Comparison of ENCODE assay signal across 18 cellular contexts in genomic region chr2:149601141-149601796, GRCh38. TPM values are rescaled to one million over a fixed set of nuclear protein-coding genes. Genes with fewer than 3 reads are reported as not detected.
A peak's percentile ranks its signal among the peaks of the same experiment; 100 is the strongest.
DNase-seq lines count a peak whose midpoint lies in the region; ATAC-seq and TF ChIP-seq lines count a peak whose summit lies in the region.
"Had no signal": no experiment of that assay in that cellular context is flagged by ENCODE, and none has a peak within 500 bp of the region (broad histone marks: within the 10 kb centered on the region; RNA-seq: fewer than 3 reads in every experiment).

No MANE protein-coding gene starts in this region.

- H3K4me3 Mint-ChIP-seq in activated CD4-positive, alpha-beta memory T cell treated with anti-CD3 and anti-CD28 coated beads, Interleukin-2, amount 10 ng/mL, durations not matched to agents 7 days and 5 days = no peak overlapping the region
- H3K4me3 Mint-ChIP-seq in endodermal cell = no peak overlapping the region
- no peak overlapping the region for H3K4me3 Mint-ChIP-seq in natural killer cell

- H3K4me1 ChIP-seq in RWPE2 (ENCODE audit: insufficient read depth, poor library complexity, severe bottlenecking) (peaks cover 3% of the 10 kb centered on the region), fibroblast of lung (ENCODE audit: control insufficient read depth, extremely low read depth, insufficient read depth, low read length) (peaks cover 3% of the 10 kb centered on the region), endodermal cell (ENCODE audit: control insufficient read depth, insufficient read depth, low read length) (no peaks in the 10 kb centered on the region), osteoblast (ENCODE audit: insufficient read depth, low read length) (peaks cover 15% of the 10 kb centered on the region)

- ATAC-seq in RWPE2 (ENCODE audit: low read depth) (peak; percentile 29; the same call in 1 of the 3 replicates), natural killer cell (no peak)
- ATAC-seq: heart right ventricle, left ventricle myocardium superior, Panc1 had no signal

- H2AFZ ChIP-seq in fibroblast of lung (ENCODE audit: low read length) (no peak overlapping the region), osteoblast (ENCODE audit: low read length) (no peak overlapping the region)

- H3K9me3 Mint-ChIP-seq in activated CD4-positive, alpha-beta memory T cell treated with anti-CD3 and anti-CD28 coated beads, Interleukin-2, amount 10 ng/mL, durations not matched to agents 7 days and 5 days = no peaks in the 10 kb centered on the region
- H3K9me3 Mint-ChIP-seq in endodermal cell (peaks cover 17% of the 10 kb centered on the region), natural killer cell (no peaks in the 10 kb centered on the region)

- no peak overlapping the region for H3K27ac Mint-ChIP-seq in activated CD4-positive, alpha-beta memory T cell treated with anti-CD3 and anti-CD28 coated beads, Interleukin-2, amount 10 ng/mL, durations not matched to agents 7 days and 5 days
- H3K27ac Mint-ChIP-seq in endodermal cell = no peak overlapping the region
- no peak overlapping the region for H3K27ac Mint-ChIP-seq in natural killer cell

- no peaks in the 10 kb centered on the region for H3K27me3 Mint-ChIP-seq in activated CD4-positive, alpha-beta memory T cell treated with anti-CD3 and anti-CD28 coated beads, Interleukin-2, amount 10 ng/mL, durations not matched to agents 7 days and 5 days
- no peaks in the 10 kb centered on the region for H3K27me3 Mint-ChIP-seq in endodermal cell (ENCODE audit: insufficient read depth)
- H3K27me3 Mint-ChIP-seq in natural killer cell (ENCODE audit: low read depth in 2 of 2) = peaks cover 31 to 33% of the 10 kb centered on the region in 2 donors

- no peaks in the 10 kb centered on the region for H3K79me2 ChIP-seq in fibroblast of lung (ENCODE audit: control insufficient read depth, insufficient read depth, low read length)
- peaks cover 2% of the 10 kb centered on the region for H3K79me2 ChIP-seq in osteoblast (ENCODE audit: insufficient read depth, low read length)

- WGBS in endodermal cell (ENCODE audit: insufficient coverage in 1 of 2, insufficient read length in 1 of 2), 2 experiments = 81 to 85% methylated on average over 2 of the region's 3 CpGs

- CTCF ChIA-PET in activated CD4-positive, alpha-beta memory T cell treated with anti-CD3 and anti-CD28 coated beads, Interleukin-2, amount 10 ng/mL, durations not matched to agents 7 days and 5 days (lab: Charles Lee) = interaction anchor here (0.7 kb wide), 1 partner anchor 1636 kb away, joined by 3 read pairs; no protein-coding TSS in a partner anchor

- H3K4me2 ChIP-seq in fibroblast of lung (ENCODE audit: extremely low read depth, insufficient read depth, low read length) (no peak overlapping the region), osteoblast (ENCODE audit: insufficient read depth, low read length) (no peak overlapping the region)

- intact Hi-C loops in natural killer cell (cut with micrococcal nuclease) = no loop called here

- H3K27me3 ChIP-seq in RWPE2 (ENCODE audit: insufficient read depth, poor library complexity, severe bottlenecking) = no peaks in the 10 kb centered on the region
- no peaks in the 10 kb centered on the region for H3K27me3 ChIP-seq in fibroblast of lung (ENCODE audit: control insufficient read depth, insufficient read depth, low read length)
- H3K27me3 ChIP-seq in endodermal cell (ENCODE audit: control insufficient read depth, insufficient read depth, low read length, poor library complexity, severe bottlenecking) = no peaks in the 10 kb centered on the region
- no peaks in the 10 kb centered on the region for H3K27me3 ChIP-seq in osteoblast (ENCODE audit: insufficient read depth, low read length)
- H3K27me3 ChIP-seq: heart right ventricle had no signal

- H3K36me3 Mint-ChIP-seq in activated CD4-positive, alpha-beta memory T cell treated with anti-CD3 and anti-CD28 coated beads, Interleukin-2, amount 10 ng/mL, durations not matched to agents 7 days and 5 days (ENCODE audit: low read depth) = no peaks in the 10 kb centered on the region
- H3K36me3 Mint-ChIP-seq in endodermal cell (ENCODE audit: low read depth) = peaks cover 4% of the 10 kb centered on the region
- no peaks in the 10 kb centered on the region for H3K36me3 Mint-ChIP-seq in natural killer cell

- H3K9ac ChIP-seq in fibroblast of lung (ENCODE audit: insufficient read depth, low read length) = no peak overlapping the region
- no peak overlapping the region for H3K9ac ChIP-seq in endodermal cell (ENCODE audit: extremely low read depth, low read length, poor library complexity, severe bottlenecking)

- DNase-seq in CD1c-positive myeloid dendritic cell (ENCODE audit: extremely low spot score) (peak; percentile 16), HCEC 1CT (peak; percentile 40), RWPE2 (ENCODE audit: low spot score) (no peak), fibroblast of lung (ENCODE audit: low read depth in 2 of 2) (peak; percentile 39 to 72), endodermal cell (no peak), natural killer cell (no peak), osteoblast (ENCODE audit: insufficient read length, low spot score, missing footprints) (no peak)
- no peak for DNase-seq in activated CD4-positive, alpha-beta memory T cell treated with anti-CD3 and anti-CD28 coated beads, Interleukin-2, amount 10 ng/mL, durations not matched to agents 7 days and 5 days
- DNase-seq: activated T-cell treated with anti-CD3 and anti-CD28 coated beads, Interleukin-2, amount 50 U/mL, for 1 hour; amygdala; effector CD4-positive, alpha-beta T cell; heart right ventricle; left ventricle myocardium superior; NCI-H2107; substantia nigra had no signal

- H3K9me3 ChIP-seq in RWPE2 (ENCODE audit: severe bottlenecking) (no peaks in the 10 kb centered on the region), fibroblast of lung (ENCODE audit: control insufficient read depth, insufficient read depth, low read depth, low read length) (no peaks in the 10 kb centered on the region), endodermal cell (ENCODE audit: control insufficient read depth, low read length) (peaks cover 15% of the 10 kb centered on the region), osteoblast (ENCODE audit: low read depth, low read length) (no peaks in the 10 kb centered on the region)

- H3K4me1 Mint-ChIP-seq in activated CD4-positive, alpha-beta memory T cell treated with anti-CD3 and anti-CD28 coated beads, Interleukin-2, amount 10 ng/mL, durations not matched to agents 7 days and 5 days = peaks cover 23% of the 10 kb centered on the region
- H3K4me1 Mint-ChIP-seq in endodermal cell (peaks cover 6% of the 10 kb centered on the region), natural killer cell (peaks cover 13 to 16% of the 10 kb centered on the region in 2 donors)

- POLR2A ChIA-PET in activated CD4-positive, alpha-beta memory T cell treated with anti-CD3 and anti-CD28 coated beads, Interleukin-2, amount 10 ng/mL, durations not matched to agents 7 days and 5 days (lab: Charles Lee) = no interaction called here

- H4K20me1 ChIP-seq in fibroblast of lung (ENCODE audit: control insufficient read depth, extremely low read depth, insufficient read depth, low read length) (no peaks in the 10 kb centered on the region), osteoblast (ENCODE audit: insufficient read depth, low read length) (no peaks in the 10 kb centered on the region)

- H3K4me3 ChIP-seq in RWPE2 (ENCODE audit: severe bottlenecking) = no peak overlapping the region
- no peak overlapping the region for H3K4me3 ChIP-seq in fibroblast of lung (replicated peaks in 1 of 4; ENCODE audit: control extremely low read depth in 1 of 4, insufficient read depth in 1 of 4, low read depth in 3 of 4, low read length in 4 of 4)
- no peak overlapping the region for H3K4me3 ChIP-seq in endodermal cell (ENCODE audit: low read length)
- no peak overlapping the region for H3K4me3 ChIP-seq in osteoblast (ENCODE audit: insufficient read depth, low read length)
- H3K4me3 ChIP-seq: heart right ventricle had no signal

- no peaks in the 10 kb centered on the region for H3K36me3 ChIP-seq in RWPE2 (ENCODE audit: low read depth)
- no peaks in the 10 kb centered on the region for H3K36me3 ChIP-seq in fibroblast of lung (ENCODE audit: control insufficient read depth, insufficient read depth, low read length)
- H3K36me3 ChIP-seq in endodermal cell (ENCODE audit: control insufficient read depth, insufficient read depth, low read length) = no peaks in the 10 kb centered on the region
- H3K36me3 ChIP-seq in osteoblast (ENCODE audit: insufficient read depth, low read length) = no peaks in the 10 kb centered on the region
- H3K36me3 ChIP-seq: heart right ventricle had no signal

- no peak for TF ChIP-seq CTCF in RWPE2 (IDR thresholded peaks at IDR 0.05; ENCODE audit: poor library complexity, severe bottlenecking)
- no peak for TF ChIP-seq CTCF in fibroblast of lung (conservative IDR thresholded peaks at IDR 0.05 in 1 of 2, IDR thresholded peaks at IDR 0.05 in 1 of 2; ENCODE audit: low read depth in 1 of 2, low read length in 2 of 2)
- TF ChIP-seq CTCF in endodermal cell (conservative IDR thresholded peaks at IDR 0.05) = no peak
- no peak for TF ChIP-seq CTCF in natural killer cell (IDR thresholded peaks at IDR 0.05)
- TF ChIP-seq CTCF in osteoblast (IDR thresholded peaks at IDR 0.05; ENCODE audit: extremely low read depth, low read depth, low read length) = no peak

- no peak overlapping the region for H3K27ac ChIP-seq in RWPE2 (ENCODE audit: poor library complexity, severe bottlenecking)
- no peak overlapping the region for H3K27ac ChIP-seq in fibroblast of lung (ENCODE audit: insufficient read depth, low read length)
- H3K27ac ChIP-seq in endodermal cell (ENCODE audit: low read depth, low read length) = no peak overlapping the region
- H3K27ac ChIP-seq in osteoblast (ENCODE audit: low read depth, low read length) = no peak overlapping the region
- H3K27ac ChIP-seq: C4-2B, heart right ventricle, VCaP had no signal

RNA-seq across cellular contexts. Expression of gene MMADHC, which starts 13.7 kb away (rescaled TPM):
- 173 and 181 TPM in 2 replicates for total RNA-seq in fibroblast of lung
- polyA plus RNA-seq in fibroblast of lung = 148 and 156 TPM in 2 replicates
- polyA plus RNA-seq in fibroblast of lung (2012) = 119 and 132 TPM in 2 replicates
- 24.9 and 30.7 TPM in 2 replicates for polyA minus RNA-seq in fibroblast of lung (ENCODE audit: low replicate concordance)
- 100 to 1,000 TPM; 112 to 113 TPM for total RNA-seq in activated CD4-positive, alpha-beta memory T cell treated with anti-CD3 and anti-CD28 coated beads, Interleukin-2, amount 10 ng/mL, durations not matched to agents 7 days and 5 days
- 100 to 1,000 TPM; 105 to 108 TPM for total RNA-seq in endodermal cell
- 105 TPM for polyA plus RNA-seq in endodermal cell (2013, experiment 1 of 2)
- polyA plus RNA-seq in endodermal cell (2013, experiment 2 of 2) = 102 TPM
- total RNA-seq in natural killer cell = 10 to 100 TPM; 59.6 to 73.9 (median 65.7) TPM
- total RNA-seq in osteoblast = 165 and 187 TPM in 2 replicates

Comparison
In these comparisons a context has a peak if more than half of its experiments do, and no peak if none do; other contexts are left out.
1. DNase-seq: peak in CD1c-positive myeloid dendritic cell (single experiment), HCEC 1CT (single experiment) and fibroblast of lung (2 of 2); none in RWPE2 (single experiment), activated CD4-positive, alpha-beta memory T cell treated with anti-CD3 and anti-CD28 coated beads, Interleukin-2, amount 10 ng/mL, durations not matched to agents 7 days and 5 days (single experiment), endodermal cell (single experiment), natural killer cell (single experiment) and osteoblast (single experiment).